In genomic region chr2:38741542-38741852, GRCh38 we compare ENCODE assay signal across 14 cellular contexts. TPM values are rescaled to one million over a fixed set of nuclear protein-coding genes. Genes with fewer than 3 reads are reported as not detected.
DNase-seq lines count a peak whose midpoint lies in the region; ATAC-seq and TF ChIP-seq lines count a peak whose summit lies in the region.
"Had no signal": no experiment of that assay in that cellular context is flagged by ENCODE, and none has a peak within 500 bp of the region (broad histone marks: within the 10 kb centered on the region; RNA-seq: fewer than 3 reads in every experiment).

No MANE protein-coding gene starts in this region.

- H3K36me3 ChIP-seq in DND-41 (ENCODE audit: insufficient read depth, low read length) (peaks cover 84% of the 10 kb centered on the region), mucosa of rectum (ENCODE audit: control insufficient read depth in 2 of 2, insufficient read depth in 2 of 2, low read length in 2 of 2) (peaks cover 36 to 42% of the 10 kb centered on the region in 2 donors)

- no peak overlapping the region for H3K4me3 Mint-ChIP-seq in activated CD4-positive, alpha-beta T cell treated with anti-CD3 and anti-CD28 coated beads, Interleukin-2, amount 10 ng/mL, durations not matched to agents 24 days and 14 days
- H3K4me3 Mint-ChIP-seq: CD8-positive, alpha-beta T cell had no signal

- H3K4me1 ChIP-seq in DND-41 (ENCODE audit: insufficient read depth, low read length) (peaks cover 18% of the 10 kb centered on the region), mucosa of rectum (ENCODE audit: control insufficient read depth in 2 of 2, insufficient read depth in 2 of 2, low read length in 2 of 2) (peaks cover 5 to 26% of the 10 kb centered on the region in 2 donors)

- H3K27me3 ChIP-seq in DND-41 (ENCODE audit: insufficient read depth, low read length, poor library complexity) (no peaks in the 10 kb centered on the region), mucosa of rectum (ENCODE audit: control insufficient read depth in 2 of 2, insufficient read depth in 2 of 2, low read length in 2 of 2) (no peaks in the 10 kb centered on the region)

- peaks cover 32% of the 10 kb centered on the region for H3K4me1 Mint-ChIP-seq in activated CD4-positive, alpha-beta T cell treated with anti-CD3 and anti-CD28 coated beads, Interleukin-2, amount 10 ng/mL, durations not matched to agents 24 days and 14 days

- H3K9ac ChIP-seq in DND-41 (ENCODE audit: low read depth, low read length), result no peak overlapping the region
- H3K9ac ChIP-seq in mucosa of rectum (ENCODE audit: low read depth in 1 of 2, low read length in 2 of 2), result peak overlapping the region; percentile 9 to 28

- H3K9me3 Mint-ChIP-seq in activated CD4-positive, alpha-beta T cell treated with anti-CD3 and anti-CD28 coated beads, Interleukin-2, amount 10 ng/mL, durations not matched to agents 24 days and 14 days, result no peaks in the 10 kb centered on the region
- H3K9me3 Mint-ChIP-seq: CD8-positive, alpha-beta T cell had no signal

- H3K27ac Mint-ChIP-seq in activated CD4-positive, alpha-beta T cell treated with anti-CD3 and anti-CD28 coated beads, Interleukin-2, amount 10 ng/mL, durations not matched to agents 24 days and 14 days, result peak overlapping the region; percentile 34

- H3K27ac ChIP-seq in DND-41 (ENCODE audit: low read length), result no peak overlapping the region
- peak overlapping the region; percentile 25; the same call in 1 of the 2 replicates for H3K27ac ChIP-seq in VCaP
- peak overlapping the region; percentile 30 to 64 for H3K27ac ChIP-seq in mucosa of rectum (ENCODE audit: low read depth in 2 of 2, low read length in 2 of 2)

- H3K4me3 ChIP-seq in DND-41 (ENCODE audit: low read depth in 1 of 2, low read length in 2 of 2) (no peak overlapping the region), mucosa of rectum (ENCODE audit: low read length in 2 of 2) (peak overlapping the region in 1 of 2 donors; percentile 34)

- intact Hi-C loops in activated CD4-positive, alpha-beta T cell treated with anti-CD3 and anti-CD28 coated beads, Interleukin-2, amount 10 ng/mL, durations not matched to agents 24 days and 14 days (cut with micrococcal nuclease), result loop anchor here (2.0 to 10.0 kb wide), 3 partner anchors 139 to 483 kb away; partner anchors contain the start of gene HNRNPLL

- peak; percentile 6; the same call in 1 of the 3 replicates for ATAC-seq in DND-41 (ENCODE audit: insufficient read depth, low read depth)
- ATAC-seq in HG02884 (IDR thresholded peaks at IDR 0.05; ENCODE audit: unreplicated experiment), result no peak
- ATAC-seq in GM21529 (IDR thresholded peaks at IDR 0.05; ENCODE audit: unreplicated experiment), result no peak

- H4K20me1 ChIP-seq in DND-41 (ENCODE audit: insufficient read depth, low read length), result peaks cover 52% of the 10 kb centered on the region

- H3K9me3 ChIP-seq in DND-41 (ENCODE audit: insufficient read depth, low read length, severe bottlenecking), result no peaks in the 10 kb centered on the region
- H3K9me3 ChIP-seq in mucosa of rectum (ENCODE audit: control insufficient read depth in 2 of 2, low read length in 2 of 2), result no peaks in the 10 kb centered on the region

- peaks cover 72% of the 10 kb centered on the region for H3K36me3 Mint-ChIP-seq in activated CD4-positive, alpha-beta T cell treated with anti-CD3 and anti-CD28 coated beads, Interleukin-2, amount 10 ng/mL, durations not matched to agents 24 days and 14 days (ENCODE audit: low read depth)

- peaks cover 56% of the 10 kb centered on the region for H3K79me2 ChIP-seq in DND-41 (ENCODE audit: insufficient read depth, low read length)

- no peaks in the 10 kb centered on the region for H3K27me3 Mint-ChIP-seq in activated CD4-positive, alpha-beta T cell treated with anti-CD3 and anti-CD28 coated beads, Interleukin-2, amount 10 ng/mL, durations not matched to agents 24 days and 14 days

- no peak overlapping the region for H2AFZ ChIP-seq in DND-41 (ENCODE audit: low read depth, low read length)

- DNase-seq in activated CD4-positive, alpha-beta T cell treated with anti-CD3 and anti-CD28 coated beads, Interleukin-2, amount 10 ng/mL, durations not matched to agents 24 days and 14 days, result no peak
- no peak for DNase-seq in activated CD4-positive, alpha-beta T cell treated with anti-CD3 and anti-CD28 coated beads, Interleukin-2, amount 50 U/mL, for 4 hours
- DNase-seq in DND-41 (no peak), kidney tubule cell (ENCODE audit: low spot score) (no peak)
- DNase-seq: activated CD4-positive, alpha-beta T cell treated with anti-CD3 and anti-CD28 coated beads for 48 hours; kidney; NCI-H1436; stimulated activated CD4-positive, alpha-beta T cell treated with anti-CD3 and anti-CD28 coated beads, Interleukin-15, amount 100 ng/mL, for 24 hours; T1000 had no signal

- TF ChIP-seq CTCF in DND-41 (IDR thresholded peaks at IDR 0.05; ENCODE audit: borderline replicate concordance, extremely low read depth, low read length, poor library complexity, severe bottlenecking), result no peak
- no peak for TF ChIP-seq CTCF in VCaP (conservative IDR thresholded peaks at IDR 0.05)

- no peak overlapping the region for H3K4me2 ChIP-seq in DND-41 (ENCODE audit: insufficient read depth, low read length)

RNA-seq across cellular contexts. Expression of gene SRSF7, which starts 9.7 kb away (rescaled TPM):
- total RNA-seq in activated CD4-positive, alpha-beta T cell treated with anti-CD3 and anti-CD28 coated beads, Interleukin-2, amount 10 ng/mL, durations not matched to agents 24 days and 14 days, result 415 and 419 TPM in 2 replicates

RNA-seq across cellular contexts. Expression of gene GEMIN6, which starts 36.5 kb away (rescaled TPM):
- 35.8 and 36.7 TPM in 2 replicates for total RNA-seq in activated CD4-positive, alpha-beta T cell treated with anti-CD3 and anti-CD28 coated beads, Interleukin-2, amount 10 ng/mL, durations not matched to agents 24 days and 14 days
